ENCODE assay signal across 16 cellular contexts in the genomic region with DNA sequence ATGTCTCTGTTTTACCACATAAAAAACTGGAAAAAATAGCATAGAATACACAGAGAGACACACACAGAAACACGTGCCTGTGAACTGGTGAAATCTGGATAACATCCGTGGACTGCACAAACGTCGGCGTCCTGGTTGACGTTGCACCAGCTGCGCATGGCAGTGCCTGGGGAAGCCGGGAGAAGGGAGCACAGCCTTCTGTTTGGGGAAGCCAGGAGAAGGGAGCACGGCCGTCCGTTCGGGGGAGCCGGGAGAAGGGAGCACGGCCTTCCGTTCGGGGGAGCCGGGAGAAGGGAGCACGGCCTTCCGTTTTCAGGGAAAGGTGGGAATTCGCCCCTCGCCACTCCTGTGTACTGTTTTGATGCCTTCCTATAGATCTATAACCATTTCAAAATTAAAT.
DNase-seq lines count a peak whose midpoint lies in the region; ATAC-seq and TF ChIP-seq lines count a peak whose summit lies in the region.
"Had no signal": no experiment of that assay in that cellular context is flagged by ENCODE, and none has a peak within 500 bp of the region (broad histone marks: within the 10 kb centered on the region; RNA-seq: fewer than 3 reads in every experiment).

No MANE protein-coding gene starts in this region.

- H2BK120ac ChIP-seq in mesenchymal stem cell (ENCODE audit: low read depth, low read length), result no peak overlapping the region

- H3K14ac ChIP-seq in mesenchymal stem cell (ENCODE audit: low read length in 2 of 2), result no peak overlapping the region

- H2BK5ac ChIP-seq in mesenchymal stem cell (ENCODE audit: low read depth, low read length, poor library complexity, severe bottlenecking), result no peak overlapping the region

- H3K27ac ChIP-seq in mesenchymal stem cell (ENCODE audit: low read length, poor library complexity, severe bottlenecking), result no peak overlapping the region
- peak overlapping the region; percentile 0 for H3K27ac ChIP-seq in temporal lobe (ENCODE audit: low read depth, low read length)
- H3K27ac ChIP-seq in upper lobe of right lung, result no peak overlapping the region

- no peak for TF ChIP-seq CTCF in upper lobe of right lung (IDR thresholded peaks at IDR 0.05)

- intact Hi-C loops in upper lobe of right lung (cut with DNase I), result no loop called here

- no peak overlapping the region for H3K4ac ChIP-seq in mesenchymal stem cell (ENCODE audit: low read depth in 1 of 2, low read length in 2 of 2)

- 92% methylated on average over 16 of the region's 21 CpGs for WGBS in mesenchymal stem cell

- H3K4me3 Mint-ChIP-seq in activated T-cell treated with anti-CD3 and anti-CD28 coated beads, Interleukin-2, amount 50 U/mL, for 72 hours, result no peak overlapping the region
- H3K4me3 Mint-ChIP-seq in central memory CD8-positive, alpha-beta T cell, result no peak overlapping the region

- DNase-seq in activated T-cell treated with anti-CD3 and anti-CD28 coated beads, Interleukin-2, amount 50 U/mL, for 72 hours, result no peak
- no peak for DNase-seq in activated T-cell treated with anti-CD3 and anti-CD28 coated beads for 4 hours
- no peak for DNase-seq in central memory CD8-positive, alpha-beta T cell (ENCODE audit: low spot score in 2 of 2)
- no peak for DNase-seq in mesenchymal stem cell
- DNase-seq in upper lobe of right lung, result no peak
- DNase-seq in cortex of kidney (lab: John Stamatoyannopoulos, UW), result no peak
- no peak for DNase-seq in NCI-H748 (lab: John Stamatoyannopoulos, UW; ENCODE audit: unreplicated experiment)
- DNase-seq: 8988T, COR-L47, H7, MG63, NCI-H1105, NCI-H1694 treated with DMSO at 0.1 percent for 48 hours, NCI-H345, NCI-H748 treated with DMSO at 0.1 percent for 48 hours had no signal

- no peak overlapping the region for H4K91ac ChIP-seq in mesenchymal stem cell (ENCODE audit: low read length)

- H3K27me3 Mint-ChIP-seq in activated T-cell treated with anti-CD3 and anti-CD28 coated beads, Interleukin-2, amount 50 U/mL, for 72 hours (ENCODE audit: low read depth), result no peaks in the 10 kb centered on the region
- no peaks in the 10 kb centered on the region for H3K27me3 Mint-ChIP-seq in central memory CD8-positive, alpha-beta T cell

- H3K27ac Mint-ChIP-seq in activated T-cell treated with anti-CD3 and anti-CD28 coated beads, Interleukin-2, amount 50 U/mL, for 72 hours, result peak overlapping the region; percentile 13
- H3K27ac Mint-ChIP-seq in central memory CD8-positive, alpha-beta T cell (ENCODE audit: low read depth), result peak overlapping the region; percentile 76

- H3K27me3 ChIP-seq in mesenchymal stem cell (ENCODE audit: control insufficient read depth in 1 of 2, insufficient read depth in 1 of 2, low read length in 2 of 2), result no peaks in the 10 kb centered on the region
- no peaks in the 10 kb centered on the region for H3K27me3 ChIP-seq in upper lobe of right lung
- H3K27me3 ChIP-seq: MG63 had no signal

- no peak for ATAC-seq in activated T-cell treated with anti-CD3 and anti-CD28 coated beads, Interleukin-2, amount 50 U/mL, for 72 hours (replicated peaks in 1 of 2)
- ATAC-seq in central memory CD8-positive, alpha-beta T cell (replicated peaks; ENCODE audit: extremely low read depth, poor library complexity, severe bottlenecking), result no peak
- no peak for ATAC-seq in upper lobe of right lung

- H3K4me1 ChIP-seq in mesenchymal stem cell (ENCODE audit: control insufficient read depth, insufficient read depth, low read depth, low read length) (peaks cover 56% of the 10 kb centered on the region), upper lobe of right lung (peaks cover 17% of the 10 kb centered on the region)

- H2AK5ac ChIP-seq in mesenchymal stem cell (ENCODE audit: low read length, severe bottlenecking), result no peak overlapping the region

- H2AFZ ChIP-seq in mesenchymal stem cell (ENCODE audit: low read depth, low read length), result no peak overlapping the region

- no peaks in the 10 kb centered on the region for H3K9me3 Mint-ChIP-seq in activated T-cell treated with anti-CD3 and anti-CD28 coated beads, Interleukin-2, amount 50 U/mL, for 72 hours
- no peaks in the 10 kb centered on the region for H3K9me3 Mint-ChIP-seq in central memory CD8-positive, alpha-beta T cell

- peaks cover 48 to 80% of the 10 kb centered on the region in 2 experiments for H3K36me3 ChIP-seq in mesenchymal stem cell (ENCODE audit: control insufficient read depth in 1 of 2, insufficient read depth in 2 of 2, low read depth in 1 of 2, low read length in 2 of 2)
- H3K36me3 ChIP-seq in upper lobe of right lung, result no peaks in the 10 kb centered on the region

- peaks cover 6% of the 10 kb centered on the region for H3K4me1 Mint-ChIP-seq in activated T-cell treated with anti-CD3 and anti-CD28 coated beads, Interleukin-2, amount 50 U/mL, for 72 hours (ENCODE audit: low read depth)
- H3K4me1 Mint-ChIP-seq in central memory CD8-positive, alpha-beta T cell, result peaks cover 36% of the 10 kb centered on the region

- H3K23ac ChIP-seq in mesenchymal stem cell (ENCODE audit: low read length in 2 of 2), result no peak overlapping the region

- H3K9me3 ChIP-seq in mesenchymal stem cell (ENCODE audit: control insufficient read depth, low read length) (no peaks in the 10 kb centered on the region), upper lobe of right lung (no peaks in the 10 kb centered on the region)
- H3K9me3 ChIP-seq: MG63 had no signal

- no peak overlapping the region for H3K4me2 ChIP-seq in mesenchymal stem cell (ENCODE audit: low read length, poor library complexity, severe bottlenecking)

- no peaks in the 10 kb centered on the region for H3K79me1 ChIP-seq in mesenchymal stem cell (replicated peaks; ENCODE audit: low read length, poor library complexity, severe bottlenecking)

- H3K4me3 ChIP-seq in mesenchymal stem cell (ENCODE audit: insufficient read depth in 1 of 2, low read depth in 1 of 2, low read length in 2 of 2), result no peak overlapping the region
- no peak overlapping the region for H3K4me3 ChIP-seq in upper lobe of right lung
- H3K4me3 ChIP-seq: MG63 had no signal

- H2BK15ac ChIP-seq in mesenchymal stem cell (ENCODE audit: low read depth, poor library complexity, severe bottlenecking), result no peak overlapping the region

- peaks cover 0 to 2% of the 10 kb centered on the region in 2 donors for H3K36me3 Mint-ChIP-seq in activated T-cell treated with anti-CD3 and anti-CD28 coated beads, Interleukin-2, amount 50 U/mL, for 72 hours (ENCODE audit: insufficient read depth in 2 of 2)
- H3K36me3 Mint-ChIP-seq in central memory CD8-positive, alpha-beta T cell (ENCODE audit: insufficient read depth), result peaks cover 62% of the 10 kb centered on the region

- H4K8ac ChIP-seq in mesenchymal stem cell (ENCODE audit: low read length), result no peak overlapping the region

- no peak overlapping the region for H2BK12ac ChIP-seq in mesenchymal stem cell (ENCODE audit: low read length in 2 of 2)

- no peak overlapping the region for H3K18ac ChIP-seq in mesenchymal stem cell (ENCODE audit: low read depth in 1 of 2, low read length in 2 of 2)

- peak overlapping the region; percentile 21 for H3K9ac ChIP-seq in mesenchymal stem cell (ENCODE audit: low read length)
